8 cellular contexts compared by ENCODE assay signal in genomic region chr19:57192064-57192395, GRCh38. TPM values are rescaled to one million over a fixed set of nuclear protein-coding genes. Genes with fewer than 3 reads are reported as not detected.
DNase-seq lines count a peak whose midpoint lies in the region; ATAC-seq and TF ChIP-seq lines count a peak whose summit lies in the region.

No MANE protein-coding gene starts in this region.

- H3K36me3 ChIP-seq in RWPE2 (ENCODE audit: low read depth) (peaks cover 47% of the 10 kb centered on the region), prostate gland (peaks cover 0 to 14% of the 10 kb centered on the region in 2 donors)

- intact Hi-C loops in prostate gland (cut with DNase I) = no loop called here

- H3K4me1 ChIP-seq in RWPE2 (ENCODE audit: insufficient read depth, poor library complexity, severe bottlenecking) (peaks cover 8% of the 10 kb centered on the region), prostate gland (replicated peaks) (peaks cover 10% of the 10 kb centered on the region)

- H3K9me3 ChIP-seq in RWPE2 (ENCODE audit: severe bottlenecking) = no peaks in the 10 kb centered on the region
- H3K9me3 ChIP-seq in prostate gland = no peaks in the 10 kb centered on the region

- H3K4me3 ChIP-seq in RWPE2 (ENCODE audit: severe bottlenecking) (peak overlapping the region; percentile 91), prostate gland (peak overlapping the region; percentile 85 to 86)

- no peak for TF ChIP-seq CTCF in RWPE2 (IDR thresholded peaks at IDR 0.05; ENCODE audit: poor library complexity, severe bottlenecking)
- no peak for TF ChIP-seq CTCF in prostate gland (IDR thresholded peaks at IDR 0.05)

- H3K27me3 ChIP-seq in RWPE2 (ENCODE audit: insufficient read depth, poor library complexity, severe bottlenecking) = no peaks in the 10 kb centered on the region
- H3K27me3 ChIP-seq in prostate gland (replicated peaks; ENCODE audit: insufficient read depth) = no peaks in the 10 kb centered on the region

- no peak for DNase-seq in RWPE2 (ENCODE audit: low spot score)
- DNase-seq in fibroblast of peridontal ligament (ENCODE audit: extremely low read depth) = peak; percentile 9
- no peak for DNase-seq in prostate gland (ENCODE audit: low spot score)
- no peak for DNase-seq in ecto neural progenitor cell (ENCODE audit: low spot score)
- no peak for DNase-seq in effector CD4-positive, alpha-beta T cell
- DNase-seq in activated CD8-positive, alpha-beta memory T cell treated with anti-CD3 and anti-CD28 coated beads for 24 hours = no peak

- 2% methylated on average over 8 of the region's 8 CpGs for WGBS in prostate gland

- ATAC-seq in GM19452 (IDR thresholded peaks at IDR 0.05; ENCODE audit: unreplicated experiment) (peak; percentile 7), RWPE2 (ENCODE audit: low read depth) (peak; percentile 26; the same call in 2 of the 3 replicates), HG03460 (IDR thresholded peaks at IDR 0.05; ENCODE audit: unreplicated experiment) (no peak)

- no peak for TF ChIP-seq POLR2A in prostate gland (IDR thresholded peaks at IDR 0.05)

- H3K27ac ChIP-seq in RWPE2 (ENCODE audit: poor library complexity, severe bottlenecking) (peak overlapping the region; percentile 51), prostate gland (peak overlapping the region; percentile 87 to 91)

RNA-seq across cellular contexts. Expression of gene ZNF264, which starts 0.7 kb away (rescaled TPM):
- total RNA-seq in prostate gland = 10 to 100 TPM; 50.3 to 64.2 TPM

RNA-seq across cellular contexts. Expression of gene DUXA, which starts 24.7 kb away (rescaled TPM):
- total RNA-seq in prostate gland = not detected

RNA-seq across cellular contexts. Expression of gene AURKC, which starts 38.8 kb away (rescaled TPM):
- 10 to 100 TPM in 1 of 2 donors, 1 to 10 TPM in 1; 2.0 to 11.0 TPM for total RNA-seq in prostate gland

RNA-seq across cellular contexts. Expression of gene ZIM3, which starts 47.0 kb away (rescaled TPM):
- total RNA-seq in prostate gland = under 1 TPM in 1 of 2 donors, not detected in 1; 0.17 TPM

RNA-seq across cellular contexts. Expression of gene ZNF805, which starts 48.4 kb away (rescaled TPM):
- total RNA-seq in prostate gland = 10 to 100 TPM; 16.4 to 21.1 TPM
